In the genomic region with DNA sequence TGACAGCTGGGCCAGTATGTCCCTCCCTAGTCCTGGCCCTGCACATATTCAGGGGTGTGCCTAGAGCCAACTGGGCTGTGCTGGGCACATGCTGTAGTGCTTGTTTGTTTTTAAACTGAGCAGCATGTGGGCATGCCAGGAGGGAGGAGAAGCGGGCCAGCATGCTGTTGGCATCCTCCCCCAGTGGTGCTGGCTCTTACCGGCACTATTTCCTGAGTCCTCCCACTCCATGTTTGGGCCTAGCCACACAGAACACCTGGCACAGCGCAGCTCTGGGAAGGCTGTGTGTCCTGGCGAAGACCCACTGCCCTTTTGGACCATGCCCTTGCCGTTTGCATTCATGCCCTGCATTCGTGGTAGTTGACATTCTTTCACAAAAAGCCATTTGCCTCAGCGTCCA, we compare ENCODE assay signal across 14 cellular contexts. TPM values are rescaled to one million over a fixed set of nuclear protein-coding genes. Genes with fewer than 3 reads are reported as not detected.
DNase-seq lines count a peak whose midpoint lies in the region; ATAC-seq lines count a peak whose summit lies in the region.
"Had no signal": no experiment of that assay in that cellular context is flagged by ENCODE, and none has a peak within 500 bp of the region (broad histone marks: within the 10 kb centered on the region; RNA-seq: fewer than 3 reads in every experiment).

No MANE protein-coding gene starts in this region.

- H3K4me3 ChIP-seq in right cardiac atrium (ENCODE audit: low read length), result no peak overlapping the region
- H3K4me3 ChIP-seq: coronary artery had no signal

- H3K9me3 ChIP-seq in right cardiac atrium (ENCODE audit: control insufficient read depth, low read length), result no peaks in the 10 kb centered on the region

- H3K27ac ChIP-seq in right cardiac atrium (ENCODE audit: low read length), result no peak overlapping the region
- H3K27ac ChIP-seq: coronary artery, VCaP had no signal

- H3K4me1 ChIP-seq in right cardiac atrium (ENCODE audit: control insufficient read depth, insufficient read depth, low read length), result no peaks in the 10 kb centered on the region

- peaks cover 18% of the 10 kb centered on the region for H3K4me1 Mint-ChIP-seq in activated naive CD4-positive, alpha-beta T cell treated with anti-CD3 and anti-CD28 coated beads, Interleukin-2, amount 10 ng/mL, durations not matched to agents 7 days and 5 days

- no peaks in the 10 kb centered on the region for H3K27me3 Mint-ChIP-seq in activated naive CD4-positive, alpha-beta T cell treated with anti-CD3 and anti-CD28 coated beads, Interleukin-2, amount 10 ng/mL, durations not matched to agents 7 days and 5 days
- H3K27me3 Mint-ChIP-seq: activated naive CD8-positive, alpha-beta T cell treated with anti-CD3 and anti-CD28 coated beads for 36 hours had no signal

- intact Hi-C loops in right cardiac atrium (cut with DNase I) (loop anchor here in 1 of 4 donors (10.0 kb wide), 1 partner anchor 699 kb away; no protein-coding TSS in a partner anchor), sciatic nerve (cut with DNase I) (no loop called here)

- no peak overlapping the region for H3K4me3 Mint-ChIP-seq in activated naive CD4-positive, alpha-beta T cell treated with anti-CD3 and anti-CD28 coated beads, Interleukin-2, amount 10 ng/mL, durations not matched to agents 7 days and 5 days
- H3K4me3 Mint-ChIP-seq: activated naive CD8-positive, alpha-beta T cell treated with anti-CD3 and anti-CD28 coated beads for 36 hours had no signal

- DNase-seq in anterior cingulate cortex (lab: John Stamatoyannopoulos, UW) (peak in 42 of 58 donors; percentile 11 to 84 (median 51)), right cardiac atrium (no peak), sciatic nerve (ENCODE audit: low spot score) (no peak), NCI-H345 (lab: John Stamatoyannopoulos, UW) (no peak)
- DNase-seq in activated naive CD4-positive, alpha-beta T cell treated with anti-CD3 and anti-CD28 coated beads, Interleukin-2, amount 10 ng/mL, durations not matched to agents 7 days and 5 days, result no peak
- no peak for DNase-seq in activated T-cell treated with anti-CD3 and anti-CD28 coated beads, Interleukin-2, amount 50 U/mL, for 1 hour
- DNase-seq: activated CD8-positive, alpha-beta memory T cell treated with anti-CD3 and anti-CD28 coated beads, Interleukin-2, amount 50 U/mL, for 4 hours; activated naive CD8-positive, alpha-beta T cell treated with anti-CD3 and anti-CD28 coated beads for 36 hours; AML-193; stimulated activated naive CD4-positive, alpha-beta T cell treated with Interleukin-2 at 50 U/mL for 16 hours had no signal

- H3K27ac Mint-ChIP-seq in activated naive CD4-positive, alpha-beta T cell treated with anti-CD3 and anti-CD28 coated beads, Interleukin-2, amount 10 ng/mL, durations not matched to agents 7 days and 5 days, result no peak overlapping the region

- H3K27me3 ChIP-seq in right cardiac atrium (ENCODE audit: control insufficient read depth, insufficient read depth), result no peaks in the 10 kb centered on the region

- peak; percentile 68 to 86 for ATAC-seq in right cardiac atrium
- ATAC-seq in sciatic nerve, result peak; percentile 65

- WGBS in right cardiac atrium, result 85% methylated on average over 7 of the region's 7 CpGs

- peaks cover 82% of the 10 kb centered on the region for H3K36me3 Mint-ChIP-seq in activated naive CD4-positive, alpha-beta T cell treated with anti-CD3 and anti-CD28 coated beads, Interleukin-2, amount 10 ng/mL, durations not matched to agents 7 days and 5 days

- CTCF ChIA-PET in activated naive CD4-positive, alpha-beta T cell treated with anti-CD3 and anti-CD28 coated beads, Interleukin-2, amount 10 ng/mL, durations not matched to agents 7 days and 5 days (lab: Charles Lee), result interaction anchor here (1.4 kb wide), 1 partner anchor 140 kb away, joined by 3 read pairs; no protein-coding TSS in a partner anchor

- peaks cover 3% of the 10 kb centered on the region for H3K9me3 Mint-ChIP-seq in activated naive CD4-positive, alpha-beta T cell treated with anti-CD3 and anti-CD28 coated beads, Interleukin-2, amount 10 ng/mL, durations not matched to agents 7 days and 5 days

RNA-seq across cellular contexts. Expression of gene DGCR8, which starts 13.4 kb away (rescaled TPM):
- total RNA-seq in right cardiac atrium (10 to 100 TPM; 15.5 to 18.6 (median 17.0) TPM), sciatic nerve (37.6 TPM)
- polyA plus RNA-seq in right cardiac atrium, result 11.2 TPM

RNA-seq across cellular contexts. Expression of gene RANBP1, which starts 22.5 kb away (rescaled TPM):
- total RNA-seq in right cardiac atrium (10 to 100 TPM; 32.5 to 46.8 (median 39.5) TPM), sciatic nerve (58.8 TPM)
- 33.3 TPM for polyA plus RNA-seq in right cardiac atrium

RNA-seq across cellular contexts. Expression of gene TRMT2A, which starts 23.6 kb away (rescaled TPM):
- total RNA-seq in right cardiac atrium (10 to 100 TPM; 23.1 to 32.0 (median 29.7) TPM), sciatic nerve (46.8 TPM)
- polyA plus RNA-seq in right cardiac atrium, result 23.1 TPM

RNA-seq across cellular contexts. Expression of gene ZDHHC8, which starts 38.2 kb away (rescaled TPM):
- total RNA-seq in right cardiac atrium (10 to 100 TPM; 49.1 to 64.7 (median 55.7) TPM), sciatic nerve (143 TPM)
- polyA plus RNA-seq in right cardiac atrium, result 34.2 TPM

RNA-seq across cellular contexts. Expression of gene CCDC188, which starts 57.4 kb away (rescaled TPM):
- under 1 TPM; 0.22 to 0.83 (median 0.39) TPM for total RNA-seq in right cardiac atrium
- 0.54 TPM for polyA plus RNA-seq in right cardiac atrium
- total RNA-seq in sciatic nerve, result 6.8 TPM
- total RNA-seq: activated naive CD8-positive, alpha-beta T cell treated with anti-CD3 and anti-CD28 coated beads for 36 hours; mononuclear cell; SK-MEL-5 had no signal

Comparison
In these comparisons a context has a peak if more than half of its experiments do, and no peak if none do; other contexts are left out.
1. DNase-seq: peak in anterior cingulate cortex (42 of 58); none in right cardiac atrium (0 of 3), sciatic nerve (single experiment), activated naive CD4-positive, alpha-beta T cell treated with anti-CD3 and anti-CD28 coated beads, Interleukin-2, amount 10 ng/mL, durations not matched to agents 7 days and 5 days (single experiment), NCI-H345 (single experiment) and activated T-cell treated with anti-CD3 and anti-CD28 coated beads, Interleukin-2, amount 50 U/mL, for 1 hour (single experiment).